In the genomic region with DNA sequence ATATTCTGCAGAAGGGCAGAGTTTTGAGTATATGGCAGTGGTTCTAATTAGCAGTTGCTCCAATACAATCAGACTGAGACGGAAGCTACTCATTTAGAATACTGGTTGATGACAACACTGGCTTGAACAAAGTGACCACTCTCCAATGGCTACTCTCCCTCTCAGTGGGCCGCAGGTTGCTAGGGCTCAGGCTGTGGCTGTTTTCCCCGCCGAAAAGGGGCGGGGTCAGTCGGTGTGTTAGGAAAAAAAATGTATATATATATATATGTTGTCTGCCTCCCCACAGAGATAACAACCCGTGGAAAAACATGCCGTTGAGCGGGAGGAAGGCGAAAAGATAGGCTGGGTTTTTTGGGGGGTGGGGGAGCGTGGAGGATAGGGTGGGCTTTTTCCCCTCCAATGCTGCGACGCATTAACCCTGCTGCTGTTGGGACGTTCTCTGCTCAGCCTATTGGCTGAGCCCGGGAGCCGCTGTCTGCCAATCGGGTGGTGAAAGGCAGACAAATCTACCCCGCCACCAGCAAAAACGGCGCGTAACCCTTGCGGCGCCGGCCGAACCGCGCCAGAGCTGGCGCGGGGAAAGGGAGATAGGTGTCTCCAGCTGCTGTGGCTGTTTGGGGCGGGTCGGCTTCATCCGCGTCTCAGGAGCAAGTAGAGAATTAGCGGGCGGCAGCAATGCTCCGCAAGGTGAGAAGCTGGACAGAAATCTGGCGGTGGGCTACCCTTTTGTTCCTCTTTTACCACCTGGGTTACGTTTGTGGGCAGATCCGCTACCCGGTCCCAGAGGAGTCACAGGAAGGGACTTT, we compare ENCODE assay signal across 9 cellular contexts. TPM values are rescaled to one million over a fixed set of nuclear protein-coding genes. Genes with fewer than 3 reads are reported as not detected.
DNase-seq lines count a peak whose midpoint lies in the region; ATAC-seq and TF ChIP-seq lines count a peak whose summit lies in the region.
"Had no signal": no experiment of that assay in that cellular context is flagged by ENCODE, and none has a peak within 500 bp of the region (broad histone marks: within the 10 kb centered on the region; RNA-seq: fewer than 3 reads in every experiment).

A gene (plus strand): TSS at position 532 of the 806 bp plus-strand sequence. CDS start 144 bp downstream, at position 676.

- H3K27ac ChIP-seq in angular gyrus (ENCODE audit: low read depth, low read length) (peak within 1 kb of the TSS; percentile 24), smooth muscle cell (ENCODE audit: low read depth) (no peak within 1 kb of the TSS)
- H3K27ac ChIP-seq: SJSA1 had no signal

- H3K4me1 Mint-ChIP-seq in activated T-cell treated with anti-CD3 and anti-CD28 coated beads, Interleukin-2, amount 50 U/mL, for 4 hours (ENCODE audit: low read depth) = peaks cover 14% of the 10 kb centered on the region

- no peaks in the 10 kb centered on the region for H3K27me3 ChIP-seq in smooth muscle cell (ENCODE audit: low read depth)
- H3K27me3 ChIP-seq: SJSA1 had no signal

- TF ChIP-seq CTCF in smooth muscle cell (IDR thresholded peaks at IDR 0.05; ENCODE audit: borderline replicate concordance, insufficient read depth, poor library complexity, severe bottlenecking) = no peak

- H3K27me3 Mint-ChIP-seq in activated T-cell treated with anti-CD3 and anti-CD28 coated beads, Interleukin-2, amount 50 U/mL, for 4 hours (ENCODE audit: low read depth) = peaks cover 82% of the 10 kb centered on the region

- peaks cover 99% of the 10 kb centered on the region for H4K20me1 ChIP-seq in smooth muscle cell (ENCODE audit: low read depth)

- H3K4me2 ChIP-seq in smooth muscle cell = peak within 1 kb of the TSS; percentile 83

- H3K4me3 Mint-ChIP-seq in activated T-cell treated with anti-CD3 and anti-CD28 coated beads, Interleukin-2, amount 50 U/mL, for 4 hours = peak within 1 kb of the TSS; percentile 30

- H3K36me3 ChIP-seq in smooth muscle cell (ENCODE audit: low read depth) = no peaks in the 10 kb centered on the region

- ATAC-seq in activated T-cell treated with anti-CD3 and anti-CD28 coated beads, Interleukin-2, amount 50 U/mL, for 4 hours = peak; percentile 65 to 66
- ATAC-seq in GM18870 (IDR thresholded peaks at IDR 0.05; ENCODE audit: unreplicated experiment) = no peak

- H3K9me3 Mint-ChIP-seq in activated T-cell treated with anti-CD3 and anti-CD28 coated beads, Interleukin-2, amount 50 U/mL, for 4 hours = no peaks in the 10 kb centered on the region

- no peak within 1 kb of the TSS for H2AFZ ChIP-seq in smooth muscle cell (ENCODE audit: low read depth)

- H3K4me3 ChIP-seq in iPS-18c (ENCODE audit: insufficient read depth, low read depth, low read length) (peak within 1 kb of the TSS; percentile 32), smooth muscle cell (peak within 1 kb of the TSS; percentile 46)
- H3K4me3 ChIP-seq: SJSA1 had no signal

- H3K9me3 ChIP-seq in iPS-18c (ENCODE audit: control insufficient read depth, insufficient read depth, low read length) = peaks cover 2% of the 10 kb centered on the region
- no peaks in the 10 kb centered on the region for H3K9me3 ChIP-seq in smooth muscle cell (replicated peaks; ENCODE audit: low read depth)

- DNase-seq in activated T-cell treated with anti-CD3 and anti-CD28 coated beads, Interleukin-2, amount 50 U/mL, for 4 hours = no peak
- DNase-seq in activated T-cell treated with anti-CD3 and anti-CD28 coated beads, Interleukin-2, amount 50 U/mL, for 1 hour = no peak
- DNase-seq in smooth muscle cell (lab: John Stamatoyannopoulos, UW; ENCODE audit: unreplicated experiment) (no peak), SIG-M5 treated with dmso at 0.1 percent for 504 hours (lab: John Stamatoyannopoulos, UW; ENCODE audit: unreplicated experiment) (no peak)
- no peak for DNase-seq in stimulated activated CD8-positive, alpha-beta memory T cell treated with anti-CD3 and anti-CD28 coated beads, Interleukin-4, amount 100 ng/mL, for 48 hours

- 13% methylated on average over 40 of the region's 40 CpGs for WGBS in smooth muscle cell (ENCODE audit: low lambda C conversion rate)

- H3K79me2 ChIP-seq in smooth muscle cell (ENCODE audit: low read depth) = peaks cover 62% of the 10 kb centered on the region

- no peaks in the 10 kb centered on the region for H3K36me3 Mint-ChIP-seq in activated T-cell treated with anti-CD3 and anti-CD28 coated beads, Interleukin-2, amount 50 U/mL, for 4 hours (ENCODE audit: insufficient read depth)

- H3K4me1 ChIP-seq in smooth muscle cell (ENCODE audit: low read depth) = peaks cover 13% of the 10 kb centered on the region

- no peak within 1 kb of the TSS for H3K9ac ChIP-seq in smooth muscle cell (ENCODE audit: low read depth)

- peaks cover 11% of the 10 kb centered on the region for H3F3A ChIP-seq in smooth muscle cell (ENCODE audit: low read depth)

RNA-seq across cellular contexts. Expression of the gene that starts here (rescaled TPM):
- not detected for total RNA-seq in activated T-cell treated with anti-CD3 and anti-CD28 coated beads, Interleukin-2, amount 50 U/mL, for 4 hours
- 1.2 and 3.8 TPM in 2 replicates for total RNA-seq in smooth muscle cell
- 0.12 and 0.16 TPM in 2 replicates for polyA plus RNA-seq in smooth muscle cell

Comparison
In these comparisons a context has a peak if more than half of its experiments do, and no peak if none do; other contexts are left out.
1. Peak in ATAC-seq in activated T-cell treated with anti-CD3 and anti-CD28 coated beads, Interleukin-2, amount 50 U/mL, for 4 hours; RNA of the gene not detected or under 1 TPM.